9 cellular contexts compared by ENCODE assay signal in genomic region chr11:85590848-85591483, GRCh38. TPM values are rescaled to one million over a fixed set of nuclear protein-coding genes. Genes with fewer than 3 reads are reported as not detected.
DNase-seq lines count a peak whose midpoint lies in the region; ATAC-seq and TF ChIP-seq lines count a peak whose summit lies in the region.
"Had no signal": no experiment of that assay in that cellular context is flagged by ENCODE, and none has a peak within 500 bp of the region (broad histone marks: within the 10 kb centered on the region; RNA-seq: fewer than 3 reads in every experiment).

No MANE protein-coding gene starts in this region.

- H3K36me3 Mint-ChIP-seq in activated T-cell treated with anti-CD3 and anti-CD28 coated beads, Interleukin-2, amount 50 U/mL, for 4 hours (ENCODE audit: insufficient read depth): peaks cover 7% of the 10 kb centered on the region

- TF ChIP-seq CTCF in GM10248 (IDR thresholded peaks at IDR 0.05; ENCODE audit: control extremely low read depth, extremely low read depth, low read depth, missing control alignments): peak; percentile 34
- peak; percentile 20; the same call in 1 of the 2 replicates for TF ChIP-seq CTCF in RWPE1 (conservative IDR thresholded peaks at IDR 0.05; ENCODE audit: low read depth)

- no peak overlapping the region for H3K4me3 Mint-ChIP-seq in activated T-cell treated with anti-CD3 and anti-CD28 coated beads, Interleukin-2, amount 50 U/mL, for 4 hours
- H3K4me3 Mint-ChIP-seq: T-helper 1 cell treated with Interleukin-12 subunit alpha and Interleukin-12 subunit beta and Interleukin-4 antibody, amounts not matched to agents 30 μg/mL and 1 μg/mL, for 36 hours had no signal

- CTCF ChIA-PET in GM10248 (lab: Yijun Ruan, JAX): interaction anchor here (1.1 to 4.3 kb wide), 5 partner anchors 11 to 1032 kb away, joined by 3 to 31 read pairs (median 5); no protein-coding TSS in a partner anchor
- CTCF ChIA-PET in RWPE1 (lab: Yijun Ruan, JAX): no interaction called here

- ATAC-seq in HG03442 (IDR thresholded peaks at IDR 0.05; ENCODE audit: unreplicated experiment): peak; percentile 64
- no peak for ATAC-seq in activated T-cell treated with anti-CD3 and anti-CD28 coated beads, Interleukin-2, amount 50 U/mL, for 4 hours
- ATAC-seq in HG02678 (IDR thresholded peaks at IDR 0.05; ENCODE audit: unreplicated experiment): no peak
- ATAC-seq in activated CD4-positive, CD25-positive, alpha-beta regulatory T cell treated with anti-CD3 and anti-CD28 coated beads, Interleukin-2, amount 50 U/mL, for 24 hours: no peak

- no peaks in the 10 kb centered on the region for H3K4me1 Mint-ChIP-seq in activated T-cell treated with anti-CD3 and anti-CD28 coated beads, Interleukin-2, amount 50 U/mL, for 4 hours (ENCODE audit: low read depth)

- DNase-seq in GM10248 (ENCODE audit: extremely low spot score): no peak
- peak; percentile 21 for DNase-seq in RWPE1 (ENCODE audit: low spot score)
- peak; percentile 10 for DNase-seq in iPS-NIHi11 (ENCODE audit: low spot score)
- DNase-seq in C1 segment of cervical spinal cord (lab: John Stamatoyannopoulos, UW): no peak
- no peak for DNase-seq in activated T-cell treated with anti-CD3 and anti-CD28 coated beads, Interleukin-2, amount 50 U/mL, for 4 hours

- no peak overlapping the region for H3K27ac ChIP-seq in RWPE1

- peaks cover 6% of the 10 kb centered on the region for H3K9me3 Mint-ChIP-seq in activated T-cell treated with anti-CD3 and anti-CD28 coated beads, Interleukin-2, amount 50 U/mL, for 4 hours

- POLR2A ChIA-PET in GM10248 (lab: Yijun Ruan, JAX) (no interaction called here), RWPE1 (lab: Yijun Ruan, JAX; ENCODE audit: low non-redundant PET) (no interaction called here)

- peaks cover 17% of the 10 kb centered on the region for H3K27me3 Mint-ChIP-seq in activated T-cell treated with anti-CD3 and anti-CD28 coated beads, Interleukin-2, amount 50 U/mL, for 4 hours (ENCODE audit: low read depth)

RNA-seq across cellular contexts. Expression of gene DLG2, which starts 36.2 kb away (rescaled TPM):
- total RNA-seq in activated T-cell treated with anti-CD3 and anti-CD28 coated beads, Interleukin-2, amount 50 U/mL, for 4 hours: 1 to 10 TPM in 1 of 3 donors, under 1 TPM in 2; 0.54 to 1.3 (median 0.58) TPM

RNA-seq across cellular contexts. Expression of gene TMEM126B, which starts 37.4 kb away (rescaled TPM):
- 10 to 100 TPM; 51.8 to 58.8 (median 56.1) TPM for total RNA-seq in activated T-cell treated with anti-CD3 and anti-CD28 coated beads, Interleukin-2, amount 50 U/mL, for 4 hours

RNA-seq across cellular contexts. Expression of gene TMEM126A, which starts 56.8 kb away (rescaled TPM):
- total RNA-seq in activated T-cell treated with anti-CD3 and anti-CD28 coated beads, Interleukin-2, amount 50 U/mL, for 4 hours: 10 to 100 TPM; 80.7 to 86.5 (median 81.1) TPM

Comparison
In these comparisons a context has a peak if more than half of its experiments do, and no peak if none do; other contexts are left out.
1. DNase-seq: peak in RWPE1 (single experiment) and iPS-NIHi11 (single experiment); none in GM10248 (single experiment), C1 segment of cervical spinal cord (0 of 14) and activated T-cell treated with anti-CD3 and anti-CD28 coated beads, Interleukin-2, amount 50 U/mL, for 4 hours (single experiment).